8 cellular contexts compared by ENCODE assay signal in genomic region chr6:27688014-27688586, GRCh38.
DNase-seq lines count a peak whose midpoint lies in the region; ATAC-seq and TF ChIP-seq lines count a peak whose summit lies in the region.

No MANE protein-coding gene starts in this region.

- TF ChIP-seq RAD21 in Ishikawa (IDR thresholded peaks at IDR 0.05; ENCODE audit: low read depth): no peak

- no peak for TF ChIP-seq EP300 in Ishikawa (IDR thresholded peaks at IDR 0.05; ENCODE audit: borderline replicate concordance)

- no peaks in the 10 kb centered on the region for H3K36me3 Mint-ChIP-seq in natural killer cell treated with Interleukin-12 subunit alpha and Interleukin-12 subunit beta and Interleukin-15 and Interleukin-18, amount 100 ng/mL, for 72 hours

- H3K9me3 Mint-ChIP-seq in natural killer cell treated with Interleukin-12 subunit alpha and Interleukin-12 subunit beta and Interleukin-15 and Interleukin-18, amount 100 ng/mL, for 72 hours: no peaks in the 10 kb centered on the region

- ATAC-seq in GM21576 (IDR thresholded peaks at IDR 0.05; ENCODE audit: unreplicated experiment): peak; percentile 73
- peak; percentile 85 to 90 for ATAC-seq in natural killer cell treated with Interleukin-12 subunit alpha and Interleukin-12 subunit beta and Interleukin-15 and Interleukin-18, amount 100 ng/mL, for 72 hours

- H3K27ac Mint-ChIP-seq in natural killer cell treated with Interleukin-12 subunit alpha and Interleukin-12 subunit beta and Interleukin-15 and Interleukin-18, amount 100 ng/mL, for 72 hours: peak overlapping the region; percentile 92 to 94

- peak overlapping the region; percentile 93 for H3K4me3 Mint-ChIP-seq in natural killer cell treated with Interleukin-12 subunit alpha and Interleukin-12 subunit beta and Interleukin-15 and Interleukin-18, amount 100 ng/mL, for 72 hours

- H3K4me1 Mint-ChIP-seq in natural killer cell treated with Interleukin-12 subunit alpha and Interleukin-12 subunit beta and Interleukin-15 and Interleukin-18, amount 100 ng/mL, for 72 hours (ENCODE audit: low read depth in 2 of 2): peaks cover 14 to 19% of the 10 kb centered on the region in 2 donors

- peak; percentile 83 for DNase-seq in COR-L47 (lab: John Stamatoyannopoulos, UW)
- peak; percentile 96 for DNase-seq in OCI-M2 (lab: John Stamatoyannopoulos, UW; ENCODE audit: unreplicated experiment)
- peak; percentile 75 for DNase-seq in activated T-cell treated with anti-CD3 and anti-CD28 coated beads for 48 hours (ENCODE audit: low read depth)
- peak; percentile 85 for DNase-seq in fibroblast of gingiva (ENCODE audit: low read depth)
- peak; percentile 76 for DNase-seq in natural killer cell treated with Interleukin-12 subunit alpha and Interleukin-12 subunit beta and Interleukin-15 and Interleukin-18, amount 100 ng/mL, for 72 hours (ENCODE audit: low spot score)
- DNase-seq in stimulated activated naive CD4-positive, alpha-beta T cell (lab: John Stamatoyannopoulos, UW): peak; percentile 79 to 90 (median 84)

- peaks cover 7 to 11% of the 10 kb centered on the region in 2 donors for H3K27me3 Mint-ChIP-seq in natural killer cell treated with Interleukin-12 subunit alpha and Interleukin-12 subunit beta and Interleukin-15 and Interleukin-18, amount 100 ng/mL, for 72 hours

TF ChIP-seq in Ishikawa, 13 proteins besides CTCF, POLR2A, EP300 and RAD21:
- TF ChIP-seq, protein P1, sequence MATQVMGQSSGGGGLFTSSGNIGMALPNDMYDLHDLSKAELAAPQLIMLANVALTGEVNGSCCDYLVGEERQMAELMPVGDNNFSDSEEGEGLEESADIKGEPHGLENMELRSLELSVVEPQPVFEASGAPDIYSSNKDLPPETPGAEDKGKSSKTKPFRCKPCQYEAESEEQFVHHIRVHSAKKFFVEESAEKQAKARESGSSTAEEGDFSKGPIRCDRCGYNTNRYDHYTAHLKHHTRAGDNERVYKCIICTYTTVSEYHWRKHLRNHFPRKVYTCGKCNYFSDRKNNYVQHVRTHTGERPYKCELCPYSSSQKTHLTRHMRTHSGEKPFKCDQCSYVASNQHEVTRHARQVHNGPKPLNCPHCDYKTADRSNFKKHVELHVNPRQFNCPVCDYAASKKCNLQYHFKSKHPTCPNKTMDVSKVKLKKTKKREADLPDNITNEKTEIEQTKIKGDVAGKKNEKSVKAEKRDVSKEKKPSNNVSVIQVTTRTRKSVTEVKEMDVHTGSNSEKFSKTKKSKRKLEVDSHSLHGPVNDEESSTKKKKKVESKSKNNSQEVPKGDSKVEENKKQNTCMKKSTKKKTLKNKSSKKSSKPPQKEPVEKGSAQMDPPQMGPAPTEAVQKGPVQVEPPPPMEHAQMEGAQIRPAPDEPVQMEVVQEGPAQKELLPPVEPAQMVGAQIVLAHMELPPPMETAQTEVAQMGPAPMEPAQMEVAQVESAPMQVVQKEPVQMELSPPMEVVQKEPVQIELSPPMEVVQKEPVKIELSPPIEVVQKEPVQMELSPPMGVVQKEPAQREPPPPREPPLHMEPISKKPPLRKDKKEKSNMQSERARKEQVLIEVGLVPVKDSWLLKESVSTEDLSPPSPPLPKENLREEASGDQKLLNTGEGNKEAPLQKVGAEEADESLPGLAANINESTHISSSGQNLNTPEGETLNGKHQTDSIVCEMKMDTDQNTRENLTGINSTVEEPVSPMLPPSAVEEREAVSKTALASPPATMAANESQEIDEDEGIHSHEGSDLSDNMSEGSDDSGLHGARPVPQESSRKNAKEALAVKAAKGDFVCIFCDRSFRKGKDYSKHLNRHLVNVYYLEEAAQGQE (IDR thresholded peaks at IDR 0.05; ENCODE audit: low read depth): no peak
- no peak for TF ChIP-seq NFIC (IDR thresholded peaks at IDR 0.05)
- TF ChIP-seq CEBPB (IDR thresholded peaks at IDR 0.05): 0 out of 2 replicates have a peak, but pooled peaks have one; percentile 18
- no peak for TF ChIP-seq ZBTB7A (IDR thresholded peaks at IDR 0.05; ENCODE audit: low read depth)
- TF ChIP-seq TAF1 (IDR thresholded peaks at IDR 0.05; ENCODE audit: low read depth): no peak
- TF ChIP-seq, protein P2, sequence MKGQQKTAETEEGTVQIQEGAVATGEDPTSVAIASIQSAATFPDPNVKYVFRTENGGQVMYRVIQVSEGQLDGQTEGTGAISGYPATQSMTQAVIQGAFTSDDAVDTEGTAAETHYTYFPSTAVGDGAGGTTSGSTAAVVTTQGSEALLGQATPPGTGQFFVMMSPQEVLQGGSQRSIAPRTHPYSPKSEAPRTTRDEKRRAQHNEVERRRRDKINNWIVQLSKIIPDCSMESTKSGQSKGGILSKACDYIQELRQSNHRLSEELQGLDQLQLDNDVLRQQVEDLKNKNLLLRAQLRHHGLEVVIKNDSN (IDR thresholded peaks at IDR 0.05): 0 out of 2 replicates have a peak, but pooled peaks have one; percentile 22
- TF ChIP-seq FOXM1 (IDR thresholded peaks at IDR 0.05; ENCODE audit: borderline replicate concordance, low read depth): no peak
- 0 out of 2 replicates have a peak, but pooled peaks have one; percentile 24 for TF ChIP-seq CREB1 (IDR thresholded peaks at IDR 0.05; ENCODE audit: low read depth)
- TF ChIP-seq MAX (IDR thresholded peaks at IDR 0.05): no peak
- TF ChIP-seq TEAD4 (IDR thresholded peaks at IDR 0.05): peak; percentile 82
- peak; percentile 51; the same call in 1 of the 2 replicates for TF ChIP-seq YY1 (IDR thresholded peaks at IDR 0.05; ENCODE audit: low read depth)
- TF ChIP-seq EGR1 (IDR thresholded peaks at IDR 0.05): no peak
- 0 out of 2 replicates have a peak, but pooled peaks have one; percentile 25 for TF ChIP-seq TCF12 (IDR thresholded peaks at IDR 0.05; ENCODE audit: low read depth)

Comparison
In these comparisons a context has a peak if more than half of its experiments do, and no peak if none do; other contexts are left out.
1. Peak in every context shown above with its lines: DNase-seq and ATAC-seq.